Comparison of ENCODE assay signal across 8 cellular contexts in the genomic region with DNA sequence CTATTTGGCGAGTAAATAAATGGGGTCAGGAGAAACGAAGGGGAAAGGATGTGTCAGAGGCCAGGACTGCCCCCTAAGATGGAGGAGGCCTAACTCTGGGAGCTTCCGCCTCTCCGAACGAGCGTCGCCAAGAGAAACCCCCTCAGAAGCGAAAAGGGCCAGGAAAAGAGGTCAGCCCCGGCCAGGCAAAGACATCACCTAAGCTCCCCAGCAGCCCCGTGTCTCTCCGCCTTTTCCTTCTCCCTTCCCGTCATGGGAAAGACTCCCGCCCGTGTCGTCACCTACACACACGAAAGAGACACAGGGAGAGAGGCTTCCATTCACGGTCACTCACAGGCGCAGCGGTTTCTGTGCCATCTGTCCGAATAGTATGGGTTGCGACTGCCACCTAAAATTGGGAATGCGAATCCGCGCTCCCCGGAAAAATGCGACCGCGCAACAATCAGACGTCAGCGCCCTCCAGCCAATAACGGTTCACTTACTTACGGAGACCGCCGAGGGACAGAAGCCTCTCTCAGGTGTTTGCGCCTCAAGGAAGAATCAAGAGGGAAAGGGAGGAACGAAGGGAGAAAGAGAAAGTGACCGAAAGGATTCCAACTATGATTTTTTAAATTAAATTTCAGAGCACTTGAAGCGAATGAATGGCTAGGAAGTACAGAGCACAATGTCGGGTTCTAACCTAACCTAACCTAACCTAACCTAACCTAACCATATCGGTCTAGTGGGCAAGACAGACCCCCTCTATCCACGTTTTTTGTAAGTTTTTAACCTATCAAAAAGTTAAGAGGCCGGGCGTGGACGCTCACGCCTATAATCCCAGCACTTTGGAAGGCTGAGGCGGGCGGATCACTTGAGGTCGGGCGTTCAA. TPM values are rescaled to one million over a fixed set of nuclear protein-coding genes. Genes with fewer than 3 reads are reported as not detected.
DNase-seq lines count a peak whose midpoint lies in the region.

A gene (minus strand): TSS at position 402 of the 868 bp plus-strand sequence. CDS start 45 bp downstream, at position 357.

- DNase-seq in AML-193 (lab: John Stamatoyannopoulos, UW) (peak; percentile 51 to 66), GM19238 (ENCODE audit: insufficient read length, low spot score) (peak; percentile 64), HK-2 (ENCODE audit: unreplicated experiment) (peak; percentile 91), NK-92 (lab: John Stamatoyannopoulos, UW; ENCODE audit: unreplicated experiment) (peak; percentile 7), lung microvascular endothelial cell (ENCODE audit: low read depth in 2 of 2) (peak; percentile 90 to 93)
- peak; percentile 86 for DNase-seq in activated CD8-positive, alpha-beta memory T cell treated with anti-CD3 and anti-CD28 coated beads for 24 hours
- peak; percentile 54 to 65 (median 61) for DNase-seq in effector memory CD4-positive, alpha-beta T cell
- peak; percentile 49 to 57 (median 53) for DNase-seq in stimulated activated CD4-positive, alpha-beta T cell treated with anti-CD3 and anti-CD28 coated beads, TNF-alpha, amount 100 ng/mL, for 4 hours (ENCODE audit: low read depth in 3 of 3)

- H3K27me3 ChIP-seq in effector memory CD4-positive, alpha-beta T cell (replicated peaks; ENCODE audit: control insufficient read depth, insufficient read depth, low read length, poor library complexity, severe bottlenecking) = no peaks in the 10 kb centered on the region

- H3K4me3 ChIP-seq in effector memory CD4-positive, alpha-beta T cell (ENCODE audit: insufficient read depth, low read depth, low read length, poor library complexity, severe bottlenecking) = peak within 1 kb of the TSS; percentile 88

- H3K27ac ChIP-seq in effector memory CD4-positive, alpha-beta T cell (ENCODE audit: insufficient read depth, low read length, poor library complexity, severe bottlenecking) = peak within 1 kb of the TSS; percentile 80

- no peaks in the 10 kb centered on the region for H3K36me3 ChIP-seq in effector memory CD4-positive, alpha-beta T cell (ENCODE audit: control insufficient read depth, insufficient read depth, low read length)

- H3K9me3 ChIP-seq in effector memory CD4-positive, alpha-beta T cell (ENCODE audit: control insufficient read depth, low read length) = no peaks in the 10 kb centered on the region

- peaks cover 12% of the 10 kb centered on the region for H3K4me1 ChIP-seq in effector memory CD4-positive, alpha-beta T cell (ENCODE audit: control insufficient read depth, insufficient read depth, low read length, poor library complexity, severe bottlenecking)

RNA-seq across cellular contexts. Expression of the gene that starts here (rescaled TPM):
- total RNA-seq in lung microvascular endothelial cell = 20.5 and 21.0 TPM in 2 replicates

Comparison
In these comparisons a context has a peak if more than half of its experiments do, and no peak if none do; other contexts are left out.
1. Peak in every context shown above with its lines: DNase-seq, H3K4me3 ChIP-seq and H3K27ac ChIP-seq.
2. DNase-seq: peak in every context shown above with its lines; median percentile 92 in lung microvascular endothelial cell; 91 in HK-2; 86 in activated CD8-positive, alpha-beta memory T cell treated with anti-CD3 and anti-CD28 coated beads for 24 hours; 64 in GM19238; 61 in effector memory CD4-positive, alpha-beta T cell; 58 in AML-193; 53 in stimulated activated CD4-positive, alpha-beta T cell treated with anti-CD3 and anti-CD28 coated beads, TNF-alpha, amount 100 ng/mL, for 4 hours; 7 in NK-92.